Comparison of ENCODE assay signal across 8 cellular contexts in the genomic region with DNA sequence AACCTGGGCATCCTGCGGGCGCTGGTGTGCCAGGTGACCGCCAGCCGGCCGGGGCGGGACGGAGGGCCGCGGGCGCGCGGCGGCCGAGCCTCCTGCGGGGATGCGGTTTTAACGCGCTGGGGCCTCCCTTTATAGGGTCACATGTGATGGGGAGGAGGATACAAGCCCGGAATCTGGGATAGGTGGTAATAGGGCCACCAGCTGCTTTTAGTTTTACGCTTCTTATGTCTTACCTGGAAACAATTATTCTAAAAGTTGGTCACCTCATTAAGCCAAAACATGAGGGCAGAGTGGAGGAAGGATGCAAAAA. TPM values are rescaled to one million over a fixed set of nuclear protein-coding genes. Genes with fewer than 3 reads are reported as not detected.
DNase-seq lines count a peak whose midpoint lies in the region; ATAC-seq and TF ChIP-seq lines count a peak whose summit lies in the region.

No MANE protein-coding gene starts in this region.

- H3K4me2 ChIP-seq in KMS-11, result peak overlapping the region; percentile 70

- H3K4me3 ChIP-seq in KMS-11 (IDR thresholded peaks at IDR 0.05; ENCODE audit: insufficient read depth, low read depth, low read length) (peak overlapping the region; percentile 44), brain microvascular endothelial cell (ENCODE audit: low read depth, low read length) (peak overlapping the region; percentile 97)

- H3K27me3 Mint-ChIP-seq in CD14-positive monocyte (ENCODE audit: low read depth in 3 of 3) (peaks cover 0 to 1% (median 0%) of the 10 kb centered on the region in 3 donors), memory B cell (no peaks in the 10 kb centered on the region), type B pancreatic cell (no peaks in the 10 kb centered on the region)

- H3K79me2 ChIP-seq in KMS-11 (ENCODE audit: insufficient read depth, low read depth), result peaks cover 19% of the 10 kb centered on the region; the same call in 1 of the 2 replicates

- ATAC-seq in memory B cell (ENCODE audit: low read depth) (no peak), HG02973 (IDR thresholded peaks at IDR 0.05; ENCODE audit: unreplicated experiment) (no peak)

- H3K9me3 Mint-ChIP-seq in CD14-positive monocyte, result peaks cover 5 to 17% (median 15%) of the 10 kb centered on the region in 7 donors
- peaks cover 2% of the 10 kb centered on the region for H3K9me3 Mint-ChIP-seq in memory B cell
- H3K9me3 Mint-ChIP-seq in type B pancreatic cell, result no peaks in the 10 kb centered on the region

- H3K4me3 Mint-ChIP-seq in CD14-positive monocyte (peak overlapping the region; percentile 87 to 90), memory B cell (peak overlapping the region; percentile 86), type B pancreatic cell (peak overlapping the region; percentile 95)

- in situ Hi-C loops in brain microvascular endothelial cell (cut with HindIII; ENCODE audit: low pct_ligation_motif_present, low sequenced_read_pairs), result no loop called here

- DNase-seq in CD14-positive monocyte (ENCODE audit: low spot score), result no peak
- DNase-seq in brain microvascular endothelial cell, result no peak
- no peak for DNase-seq in memory B cell (ENCODE audit: low spot score in 2 of 2)
- no peak for DNase-seq in type B pancreatic cell (ENCODE audit: extremely low spot score, unreplicated experiment)
- no peak for DNase-seq in NCI-H1105 treated with DMSO at 0.1 percent for 48 hours (lab: John Stamatoyannopoulos, UW)
- DNase-seq in GM19240 (ENCODE audit: insufficient read length, low spot score), result no peak

- H3K4me1 Mint-ChIP-seq in CD14-positive monocyte (peaks cover 18% of the 10 kb centered on the region), memory B cell (peaks cover 26% of the 10 kb centered on the region), type B pancreatic cell (ENCODE audit: unreplicated experiment) (peaks cover 23% of the 10 kb centered on the region)

- peaks cover 30 to 38% of the 10 kb centered on the region in 2 donors for H3K36me3 Mint-ChIP-seq in CD14-positive monocyte
- H3K36me3 Mint-ChIP-seq in memory B cell, result peaks cover 21% of the 10 kb centered on the region
- H3K36me3 Mint-ChIP-seq in type B pancreatic cell, result peaks cover 28% of the 10 kb centered on the region

- peak overlapping the region; percentile 96 for H3K9ac ChIP-seq in KMS-11

- intact Hi-C loops in CD14-positive monocyte (cut with micrococcal nuclease), result loop anchor here (5.0 to 10.0 kb wide), 4 partner anchors 250 to 462 kb away; a partner anchor contains a TSS

- H3K36me3 ChIP-seq in KMS-11 (ENCODE audit: insufficient read depth), result no peaks in the 10 kb centered on the region; the same call in 1 of the 2 replicates
- H3K36me3 ChIP-seq in brain microvascular endothelial cell (replicated peaks), result peaks cover 4% of the 10 kb centered on the region

- H3K27me3 ChIP-seq in KMS-11 (ENCODE audit: insufficient read depth, low read depth), result no peaks in the 10 kb centered on the region
- no peaks in the 10 kb centered on the region for H3K27me3 ChIP-seq in brain microvascular endothelial cell (replicated peaks)

- TF ChIP-seq CTCF in CD14-positive monocyte (IDR thresholded peaks at IDR 0.05) (no peak), KMS-11 (conservative IDR thresholded peaks at IDR 0.05; ENCODE audit: low read depth, low read length) (no peak), brain microvascular endothelial cell (IDR thresholded peaks at IDR 0.05; ENCODE audit: low read depth, low read length, missing control alignments) (no peak), type B pancreatic cell (conservative IDR thresholded peaks at IDR 0.05) (no peak)

- H4K20me1 ChIP-seq in KMS-11 (ENCODE audit: insufficient read depth), result no peaks in the 10 kb centered on the region

- H3K4me1 ChIP-seq in KMS-11 (ENCODE audit: low read depth, poor library complexity, severe bottlenecking), result peaks cover 21% of the 10 kb centered on the region

- H3K27ac Mint-ChIP-seq in CD14-positive monocyte (peak overlapping the region in 6 of 7 donors; percentile 57 to 94 (median 86)), memory B cell (peak overlapping the region; percentile 75), type B pancreatic cell (peak overlapping the region; percentile 87)

- H2AFZ ChIP-seq in KMS-11 (ENCODE audit: low read depth), result peak overlapping the region; percentile 50

- H3K27ac ChIP-seq in KMS-11 (peak overlapping the region; percentile 96), brain microvascular endothelial cell (peak overlapping the region; percentile 78)

RNA-seq across cellular contexts. Expression of a gene that starts 0.6 kb away (rescaled TPM):
- polyA plus RNA-seq in CD14-positive monocyte, result 1 to 10 TPM; 7.0 to 7.2 TPM
- total RNA-seq in type B pancreatic cell (ENCODE audit: low replicate concordance), result 12.9 and 26.4 TPM in 2 replicates

RNA-seq across cellular contexts. Expression of a gene that starts 0.8 kb away (rescaled TPM):
- polyA plus RNA-seq in CD14-positive monocyte, result 1 to 10 TPM; 6.9 to 9.8 TPM
- total RNA-seq in type B pancreatic cell (ENCODE audit: low replicate concordance), result 26.5 and 30.4 TPM in 2 replicates
